ENCODE assay signal across 21 cellular contexts in genomic region chr1:171431994-171432393, GRCh38. TPM values are rescaled to one million over a fixed set of nuclear protein-coding genes. Genes with fewer than 3 reads are reported as not detected.
DNase-seq lines count a peak whose midpoint lies in the region; ATAC-seq and TF ChIP-seq lines count a peak whose summit lies in the region.
"Had no signal": no experiment of that assay in that cellular context is flagged by ENCODE, and none has a peak within 500 bp of the region (broad histone marks: within the 10 kb centered on the region; RNA-seq: fewer than 3 reads in every experiment).

No MANE protein-coding gene starts in this region.

- H3K4me1 Mint-ChIP-seq in GM23338, result peaks cover 29% of the 10 kb centered on the region
- peaks cover 11% of the 10 kb centered on the region for H3K4me1 Mint-ChIP-seq in endodermal cell

- H3K27me3 ChIP-seq in GM23338 (ENCODE audit: insufficient read depth) (no peaks in the 10 kb centered on the region), HUES6 (ENCODE audit: control insufficient read depth, insufficient read depth, low read length) (no peaks in the 10 kb centered on the region), endodermal cell (ENCODE audit: control insufficient read depth, insufficient read depth, low read length, poor library complexity, severe bottlenecking) (no peaks in the 10 kb centered on the region)
- H3K27me3 ChIP-seq: BLaER1 had no signal

- H3K36me3 Mint-ChIP-seq in GM23338 (ENCODE audit: low read depth) (peaks cover 44% of the 10 kb centered on the region), endodermal cell (ENCODE audit: low read depth) (peaks cover 2% of the 10 kb centered on the region)
- H3K36me3 Mint-ChIP-seq: CD4-positive, CD25-positive, alpha-beta regulatory T cell had no signal

- H3K4me1 ChIP-seq in GM23338 (ENCODE audit: insufficient read depth) (peaks cover 21% of the 10 kb centered on the region), HUES6 (ENCODE audit: control insufficient read depth, insufficient read depth, low read length) (peaks cover 11% of the 10 kb centered on the region), endodermal cell (ENCODE audit: control insufficient read depth, insufficient read depth, low read length) (no peaks in the 10 kb centered on the region)
- H3K4me1 ChIP-seq: BLaER1 had no signal

- ATAC-seq in GM23338 (peak; percentile 98), omental fat pad (ENCODE audit: low FRiP score) (no peak)

- 67 to 72% methylated on average over 2 of the region's 2 CpGs for WGBS in endodermal cell (ENCODE audit: insufficient coverage in 1 of 2, insufficient read length in 1 of 2), 2 experiments

- no peak overlapping the region; the same call in 1 of the 2 replicates for H3K4me3 ChIP-seq in GM23338
- H3K4me3 ChIP-seq in HUES6 (ENCODE audit: low read depth, low read length), result 0 out of 2 replicates have a peak overlapping the region, but pooled peaks have one; percentile 11
- H3K4me3 ChIP-seq in endodermal cell (ENCODE audit: low read length), result no peak overlapping the region
- H3K4me3 ChIP-seq: BLaER1 had no signal

- peak overlapping the region; percentile 67 for H3K27ac ChIP-seq in GM23338 (ENCODE audit: low read depth)
- peak overlapping the region; percentile 86 for H3K27ac ChIP-seq in HUES6 (ENCODE audit: low read depth, low read length)
- no peak overlapping the region for H3K27ac ChIP-seq in endodermal cell (ENCODE audit: low read depth, low read length)
- H3K27ac ChIP-seq: BLaER1, RWPE1 had no signal

- H3F3A ChIP-seq in GM23338 (replicated peaks; ENCODE audit: low read depth), result no peaks in the 10 kb centered on the region

- H3K9me3 Mint-ChIP-seq in GM23338 (peaks cover 46% of the 10 kb centered on the region), endodermal cell (peaks cover 27% of the 10 kb centered on the region)

- peak overlapping the region; percentile 42 for H3K4me2 ChIP-seq in GM23338
- H3K4me2 ChIP-seq: BLaER1 had no signal

- H4K20me1 ChIP-seq in GM23338 (replicated peaks; ENCODE audit: insufficient read depth), result no peaks in the 10 kb centered on the region
- H4K20me1 ChIP-seq: BLaER1 had no signal

- no peaks in the 10 kb centered on the region for H3K9me2 ChIP-seq in GM23338 (ENCODE audit: insufficient read depth)

- H3K36me3 ChIP-seq in GM23338 (ENCODE audit: insufficient read depth) (0 out of 2 replicates have a peak, but pooled peaks cover 15% of the 10 kb centered on the region), HUES6 (ENCODE audit: control insufficient read depth, insufficient read depth, low read length) (no peaks in the 10 kb centered on the region), endodermal cell (ENCODE audit: control insufficient read depth, insufficient read depth, low read length) (no peaks in the 10 kb centered on the region)
- H3K36me3 ChIP-seq: BLaER1 had no signal

- TF ChIP-seq CTCF in GM23338 (conservative IDR thresholded peaks at IDR 0.05; ENCODE audit: low read depth in 2 of 2) (no peak), endodermal cell (conservative IDR thresholded peaks at IDR 0.05) (no peak), omental fat pad (IDR thresholded peaks at IDR 0.05) (no peak)

- H3K9me3 ChIP-seq in HUES6 (ENCODE audit: control insufficient read depth, insufficient read depth, low read depth, low read length) (peaks cover 30% of the 10 kb centered on the region), endodermal cell (ENCODE audit: control insufficient read depth, low read length) (peaks cover 15% of the 10 kb centered on the region)

- peak; percentile 80 for DNase-seq in GM23338 (ENCODE audit: low spot score)
- peak; percentile 63 for DNase-seq in endodermal cell
- DNase-seq in iPS-NIHi11 (ENCODE audit: low spot score), result peak; percentile 49
- DNase-seq in NOMO-1 treated with DMSO at 0.1 percent for 48 hours (lab: John Stamatoyannopoulos, UW; ENCODE audit: unreplicated experiment), result no peak
- no peak for DNase-seq in activated naive CD4-positive, alpha-beta T cell treated with Interleukin-2 at 50 U/mL for 16 hours
- DNase-seq in NCI-H2171 treated with DMSO at 0.1 percent for 48 hours (lab: John Stamatoyannopoulos, UW), result no peak
- DNase-seq in omental fat pad (ENCODE audit: low spot score), result no peak
- DNase-seq: CD4-positive, CD25-positive, alpha-beta regulatory T cell; HCEC 1CT; NCI-H1048; NCI-H1417; NCI-H1694 treated with DMSO at 0.1 percent for 48 hours; NCI-H2081 treated with DMSO at 0.1 percent for 48 hours; NCI-H2171; NCI-H345; NCI-H510A treated with DMSO at 0.1 percent for 48 hours; NCI-H748 treated with DMSO at 0.1 percent for 48 hours; SHP77 had no signal

- no peak overlapping the region for H2AFZ ChIP-seq in GM23338

- H3K9ac ChIP-seq in HUES6 (ENCODE audit: low read length), result peak overlapping the region; percentile 49
- H3K9ac ChIP-seq in endodermal cell (ENCODE audit: extremely low read depth, low read length, poor library complexity, severe bottlenecking), result no peak overlapping the region
- H3K9ac ChIP-seq: BLaER1 had no signal

- H3K27me3 Mint-ChIP-seq in GM23338 (ENCODE audit: insufficient read depth, low read depth, poor library complexity) (peaks cover 16% of the 10 kb centered on the region), endodermal cell (ENCODE audit: insufficient read depth) (no peaks in the 10 kb centered on the region)

- H3K4me3 Mint-ChIP-seq in GM23338, result peak overlapping the region; percentile 36
- H3K4me3 Mint-ChIP-seq in endodermal cell, result no peak overlapping the region

- no peaks in the 10 kb centered on the region for H3K79me2 ChIP-seq in GM23338 (replicated peaks; ENCODE audit: insufficient read depth)

- H3K27ac Mint-ChIP-seq in GM23338 (peak overlapping the region; percentile 76), endodermal cell (no peak overlapping the region)
- H3K27ac Mint-ChIP-seq: CD4-positive, CD25-positive, alpha-beta regulatory T cell had no signal

TF ChIP-seq in GM23338, 12 proteins besides CTCF, POLR2A, EP300 and RAD21:
- peak; percentile 89 for TF ChIP-seq NANOG (IDR thresholded peaks at IDR 0.05; ENCODE audit: borderline replicate concordance)
- TF ChIP-seq ZNF462 (CRISPR knock-in tag; IDR thresholded peaks at IDR 0.05), result peak; percentile 79
- TF ChIP-seq ZNF114 (CRISPR knock-in tag; IDR thresholded peaks at IDR 0.05), result no peak

RNA-seq across cellular contexts. Expression of gene PRRC2C, which starts 53.3 kb away (rescaled TPM):
- total RNA-seq in GM23338 (2014; rRNA removed; shearing (Covaris generic)), result 164 and 186 TPM in 2 replicates
- 327 and 368 TPM in 2 replicates for polyA plus RNA-seq in GM23338 (2016; fragmentation: Nextera tagmentation; extraction: Ambion mirVana)
- total RNA-seq in endodermal cell (100 to 1,000 TPM; 198 to 210 TPM), omental fat pad (100 to 1,000 TPM in 2 of 4 donors, 10 to 100 TPM in 2; 83.9 to 130 (median 97.2) TPM)
- polyA plus RNA-seq in endodermal cell (2013, experiment 1 of 2), result 106 TPM
- 111 TPM for polyA plus RNA-seq in endodermal cell (2013, experiment 2 of 2)

Comparison
In these comparisons a context has a peak if more than half of its experiments do, and no peak if none do; other contexts are left out.
1. DNase-seq: peak in GM23338 (single experiment), endodermal cell (single experiment) and iPS-NIHi11 (single experiment); none in NOMO-1 treated with DMSO at 0.1 percent for 48 hours (single experiment), activated naive CD4-positive, alpha-beta T cell treated with Interleukin-2 at 50 U/mL for 16 hours (single experiment), NCI-H2171 treated with DMSO at 0.1 percent for 48 hours (single experiment) and omental fat pad (single experiment).